8 cellular contexts compared by ENCODE assay signal in the genomic region with DNA sequence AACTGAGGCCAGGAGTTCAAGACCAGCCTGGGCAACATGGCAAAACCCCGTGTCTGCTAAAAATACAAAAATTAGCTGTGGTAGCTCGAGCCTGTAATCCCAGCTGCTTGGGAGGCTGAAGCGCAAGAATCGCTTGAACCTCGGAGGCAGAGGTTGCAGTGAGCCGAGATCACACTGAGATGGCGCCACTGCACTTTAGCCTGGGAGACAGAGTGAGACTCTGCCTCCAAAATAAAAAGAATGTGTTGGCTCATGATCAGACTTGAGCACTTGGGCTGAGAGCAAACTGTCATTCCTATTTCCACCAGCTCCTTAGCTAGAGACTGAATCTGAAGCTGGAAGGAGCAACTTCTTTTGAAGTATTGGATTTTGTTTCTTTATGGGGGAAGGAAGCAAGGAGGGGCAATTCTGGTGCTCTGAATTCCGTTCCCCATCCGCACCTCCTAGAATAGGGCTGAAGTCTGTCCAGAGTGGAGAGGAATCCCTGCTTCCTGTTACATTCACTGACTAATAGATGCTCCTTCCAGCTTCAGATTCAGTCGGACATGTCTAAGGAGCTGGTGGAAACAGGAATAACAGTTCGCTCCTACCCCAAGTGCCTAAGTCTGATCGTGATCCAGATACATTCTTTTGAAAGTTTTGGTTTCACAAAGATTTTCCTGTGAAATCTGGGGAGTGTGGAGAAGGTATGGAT. TPM values are rescaled to one million over a fixed set of nuclear protein-coding genes. Genes with fewer than 3 reads are reported as not detected.
DNase-seq lines count a peak whose midpoint lies in the region; ATAC-seq and TF ChIP-seq lines count a peak whose summit lies in the region.

No MANE protein-coding gene starts in this region.

- peaks cover 22 to 48% of the 10 kb centered on the region in 2 donors for H3K36me3 ChIP-seq in neuronal stem cell (replicated peaks in 1 of 2; ENCODE audit: control insufficient read depth in 2 of 2, insufficient read depth in 2 of 2, low read length in 2 of 2)

- WGBS in neuronal stem cell (ENCODE audit: extremely low coverage in 2 of 2, insufficient read length in 2 of 2, insufficient replicate concordance in 1 of 2), 2 donors = no CpG with 5 or more reads among the region's 12 CpGs

- H3K4me1 Mint-ChIP-seq in endothelial cell (ENCODE audit: unreplicated experiment) = peaks cover 10% of the 10 kb centered on the region

- H3K9me3 Mint-ChIP-seq in endothelial cell (ENCODE audit: unreplicated experiment) = no peaks in the 10 kb centered on the region

- H3K27me3 ChIP-seq in neuronal stem cell (ENCODE audit: control insufficient read depth in 3 of 3, insufficient read depth in 3 of 3, low read depth in 1 of 3, low read length in 3 of 3) = no peaks in the 10 kb centered on the region

- no peak overlapping the region for H2BK5ac ChIP-seq in neuronal stem cell (ENCODE audit: low read length)

- H3K4me3 Mint-ChIP-seq in endothelial cell (ENCODE audit: unreplicated experiment) = no peak overlapping the region

- peaks cover 3% of the 10 kb centered on the region for H3K79me1 ChIP-seq in neuronal stem cell (ENCODE audit: low read depth, low read length)

- H3K18ac ChIP-seq in neuronal stem cell (ENCODE audit: low read length) = no peak overlapping the region

- H3K36me3 Mint-ChIP-seq in endothelial cell (ENCODE audit: low read depth, unreplicated experiment) = peaks cover 6% of the 10 kb centered on the region

- H3K27ac ChIP-seq in neuronal stem cell (replicated peaks; ENCODE audit: low read length) = no peak overlapping the region

- H3K4me3 ChIP-seq in GM12864 (ENCODE audit: low read depth, low read length) (no peak overlapping the region), neuronal stem cell (ENCODE audit: low read length in 2 of 2) (no peak overlapping the region)

- no peak overlapping the region for H3K23ac ChIP-seq in neuronal stem cell (ENCODE audit: low read depth, low read length, poor library complexity)

- peaks cover 4% of the 10 kb centered on the region in 2 donors for H3K4me1 ChIP-seq in neuronal stem cell (ENCODE audit: control insufficient read depth in 2 of 2, insufficient read depth in 1 of 2, low read depth in 1 of 2, low read length in 2 of 2)

- H3K14ac ChIP-seq in neuronal stem cell (ENCODE audit: low read length) = no peak overlapping the region

- no peak overlapping the region for H2BK120ac ChIP-seq in neuronal stem cell (ENCODE audit: low read depth, low read length)

- no peak for ATAC-seq in GM19397 (IDR thresholded peaks at IDR 0.05; ENCODE audit: unreplicated experiment)

- H3K4ac ChIP-seq in neuronal stem cell (ENCODE audit: low read length) = no peak overlapping the region

- no peak overlapping the region for H4K91ac ChIP-seq in neuronal stem cell (ENCODE audit: low read depth, low read length, poor library complexity)

- TF ChIP-seq CTCF in GM12864 (IDR thresholded peaks at IDR 0.05; ENCODE audit: low read depth, low read length, missing control alignments) (peak; percentile 62), endothelial cell (IDR thresholded peaks at IDR 0.05; ENCODE audit: unreplicated experiment) (peak; percentile 30)

- no peak overlapping the region for H2AFZ ChIP-seq in neuronal stem cell (ENCODE audit: low read length)

- H3K4me2 ChIP-seq in neuronal stem cell (ENCODE audit: insufficient read depth, low read length, poor library complexity, severe bottlenecking) = no peak overlapping the region

- no peak overlapping the region for H2AK5ac ChIP-seq in neuronal stem cell (ENCODE audit: low read depth, low read length)

- no peak overlapping the region for H2BK12ac ChIP-seq in neuronal stem cell (ENCODE audit: low read length)

- H3K9ac ChIP-seq in neuronal stem cell (ENCODE audit: low read depth, low read length, poor library complexity) = no peak overlapping the region

- no peak overlapping the region for H2BK15ac ChIP-seq in neuronal stem cell (ENCODE audit: low read length)

- H3K9me3 ChIP-seq in neuronal stem cell (replicated peaks in 1 of 2; ENCODE audit: control insufficient read depth in 2 of 2, insufficient read depth in 1 of 2, low read depth in 1 of 2, low read length in 2 of 2) = peaks cover 0 to 2% of the 10 kb centered on the region in 2 donors

- peak; percentile 52 for DNase-seq in AG08396 (ENCODE audit: low spot score)
- no peak for DNase-seq in GM12864 (ENCODE audit: low read depth)
- DNase-seq in SKM-1 (lab: John Stamatoyannopoulos, UW; ENCODE audit: unreplicated experiment) = peak; percentile 18
- DNase-seq in endothelial cell (ENCODE audit: low spot score) = peak; percentile 46
- peak; percentile 26 for DNase-seq in neuronal stem cell (ENCODE audit: low spot score)
- DNase-seq in KG1 (lab: John Stamatoyannopoulos, UW) = no peak
- no peak for DNase-seq in Ammon's horn (ENCODE audit: low spot score)

- H4K8ac ChIP-seq in neuronal stem cell (ENCODE audit: low read depth, low read length) = no peak overlapping the region

- no peak overlapping the region for H3K27ac Mint-ChIP-seq in endothelial cell (ENCODE audit: unreplicated experiment)

- peaks cover 8% of the 10 kb centered on the region for H3K27me3 Mint-ChIP-seq in endothelial cell (ENCODE audit: unreplicated experiment)

RNA-seq across cellular contexts. Expression of gene ZNF672, which starts 3.8 kb away (rescaled TPM):
- 29.8 TPM for total RNA-seq in endothelial cell (ENCODE audit: unreplicated experiment)
- 32.2 TPM for polyA plus RNA-seq in neuronal stem cell (2013, experiment 1 of 2)
- 32.8 TPM for polyA plus RNA-seq in neuronal stem cell (2013, experiment 2 of 2)

RNA-seq across cellular contexts. Expression of gene SH3BP5L, which starts 16.1 kb away (rescaled TPM):
- total RNA-seq in endothelial cell (ENCODE audit: unreplicated experiment) = 30.7 TPM
- polyA plus RNA-seq in neuronal stem cell (2013, experiment 1 of 2) = 18.4 TPM
- 18.3 TPM for polyA plus RNA-seq in neuronal stem cell (2013, experiment 2 of 2)

RNA-seq across cellular contexts. Expression of gene ZNF692, which starts 17.0 kb away (rescaled TPM):
- total RNA-seq in endothelial cell (ENCODE audit: unreplicated experiment) = 26.8 TPM
- 43.3 TPM for polyA plus RNA-seq in neuronal stem cell (2013, experiment 1 of 2)
- polyA plus RNA-seq in neuronal stem cell (2013, experiment 2 of 2) = 39.1 TPM

Comparison
In these comparisons a context has a peak if more than half of its experiments do, and no peak if none do; other contexts are left out.
1. DNase-seq: peak in AG08396 (single experiment), SKM-1 (single experiment), endothelial cell (single experiment) and neuronal stem cell (single experiment); none in GM12864 (single experiment), KG1 (single experiment) and Ammon's horn (single experiment).